In genomic region chr11:111603633-111604130, GRCh38 we compare ENCODE assay signal across 8 cellular contexts. TPM values are rescaled to one million over a fixed set of nuclear protein-coding genes. Genes with fewer than 3 reads are reported as not detected.
DNase-seq lines count a peak whose midpoint lies in the region; ATAC-seq, FAIRE-seq and TF ChIP-seq lines count a peak whose summit lies in the region.

No MANE protein-coding gene starts in this region.

- H3K9ac ChIP-seq in PC-3 (ENCODE audit: low read length), result peak overlapping the region; percentile 93

- H3F3A ChIP-seq in DOHH2 (ENCODE audit: control insufficient read depth, insufficient read depth) (peaks cover 11% of the 10 kb centered on the region), PC-3 (ENCODE audit: low read length, unreplicated experiment) (no peaks in the 10 kb centered on the region)

- 4 to 6% methylated on average over 7 of the region's 7 CpGs for WGBS in pancreas, 2 donors

- H3K9me2 ChIP-seq in DOHH2 (replicated peaks; ENCODE audit: control insufficient read depth, low read length) (no peaks in the 10 kb centered on the region), PC-3 (replicated peaks; ENCODE audit: low read length) (no peaks in the 10 kb centered on the region)

- DNase-seq in PC-3, result peak; percentile 17
- DNase-seq in epithelial cell of proximal tubule (ENCODE audit: low read depth), result no peak
- DNase-seq in pancreas, result no peak
- no peak for DNase-seq in SW480 (ENCODE audit: low spot score)
- no peak for DNase-seq in cortex of kidney (lab: John Stamatoyannopoulos, UW)
- no peak for DNase-seq in epidermal melanocyte (ENCODE audit: insufficient read length, low spot score)

- peak overlapping the region; percentile 18 for H3K27ac ChIP-seq in DOHH2 (ENCODE audit: low read depth, low read length)
- H3K27ac ChIP-seq in PC-3 (ENCODE audit: low read length), result no peak overlapping the region
- H3K27ac ChIP-seq in pancreas, result peak overlapping the region; percentile 94 to 98 (median 96)

- no peaks in the 10 kb centered on the region for H3K9me3 ChIP-seq in DOHH2 (ENCODE audit: control insufficient read depth, insufficient read depth, low read length)
- no peaks in the 10 kb centered on the region for H3K9me3 ChIP-seq in PC-3 (ENCODE audit: low read length)
- H3K9me3 ChIP-seq in pancreas, result no peaks in the 10 kb centered on the region

- peaks cover 29% of the 10 kb centered on the region for H3K4me1 ChIP-seq in DOHH2 (ENCODE audit: control insufficient read depth, low read length)
- peaks cover 20% of the 10 kb centered on the region for H3K4me1 ChIP-seq in PC-3 (ENCODE audit: insufficient read depth, low read length)
- peaks cover 10 to 43% (median 30%) of the 10 kb centered on the region in 3 donors for H3K4me1 ChIP-seq in pancreas

- no peak for ATAC-seq in PC-3
- no peak for ATAC-seq in pancreas
- no peak for ATAC-seq in GM18858 (IDR thresholded peaks at IDR 0.05; ENCODE audit: unreplicated experiment)

- intact Hi-C loops in PC-3 (cut with micrococcal nuclease), result loop anchor here (1.0 kb wide), 3 partner anchors 115 to 163 kb away; partner anchors contain the start of gene PPP2R1B
- intact Hi-C loops in pancreas (cut with DNase I), result loop anchor here in 2 of 3 donors (5.0 kb wide), 2 partner anchors 164 to 174 kb away; partner anchors contain the start of gene PPP2R1B (in 1 of the 2)

- H3K4me2 ChIP-seq in DOHH2 (ENCODE audit: low read length) (peak overlapping the region; percentile 83), PC-3 (ENCODE audit: low read length) (peak overlapping the region; percentile 86)

- H2AFZ ChIP-seq in PC-3 (ENCODE audit: low read length), result no peak overlapping the region

- TSS peak; percentile 47 for BruUV-seq in PC-3 (replicated peaks; lab: Mats Ljungman, UMichigan)

- peak overlapping the region; percentile 92 for H3K4me3 ChIP-seq in DOHH2 (ENCODE audit: low read length)
- H3K4me3 ChIP-seq in PC-3 (ENCODE audit: low read length), result peak overlapping the region; percentile 90
- peak overlapping the region; percentile 83 for H3K4me3 ChIP-seq in epithelial cell of proximal tubule (ENCODE audit: low read depth, low read length)
- peak overlapping the region; percentile 83 to 95 (median 86) for H3K4me3 ChIP-seq in pancreas

- TF ChIP-seq CTCF in DOHH2 (IDR thresholded peaks at IDR 0.05; ENCODE audit: low read depth, low read length, poor library complexity, severe bottlenecking) (no peak), PC-3 (conservative IDR thresholded peaks at IDR 0.05; ENCODE audit: low read depth, low read length) (no peak), epithelial cell of proximal tubule (conservative IDR thresholded peaks at IDR 0.05; ENCODE audit: low read depth, low read length) (no peak), pancreas (IDR thresholded peaks at IDR 0.05) (no peak)

- H3K36me3 ChIP-seq in DOHH2 (ENCODE audit: control insufficient read depth, low read length), result peaks cover 6% of the 10 kb centered on the region
- no peaks in the 10 kb centered on the region for H3K36me3 ChIP-seq in PC-3 (ENCODE audit: low read depth, low read length)
- no peaks in the 10 kb centered on the region for H3K36me3 ChIP-seq in pancreas

- peaks cover 61% of the 10 kb centered on the region for H3K79me2 ChIP-seq in DOHH2 (ENCODE audit: control insufficient read depth, low read length)
- H3K79me2 ChIP-seq in PC-3 (ENCODE audit: low read length), result peaks cover 61% of the 10 kb centered on the region

- peaks cover 18% of the 10 kb centered on the region; the same call in 1 of the 2 replicates for H4K20me1 ChIP-seq in DOHH2 (ENCODE audit: control insufficient read depth, insufficient read depth, low read depth, low read length)
- H4K20me1 ChIP-seq in PC-3 (ENCODE audit: low read length), result peaks cover 31% of the 10 kb centered on the region

- H3K27me3 ChIP-seq in DOHH2 (ENCODE audit: control insufficient read depth, low read length), result no peaks in the 10 kb centered on the region
- no peaks in the 10 kb centered on the region for H3K27me3 ChIP-seq in PC-3 (ENCODE audit: low read length)
- H3K27me3 ChIP-seq in pancreas, result no peaks in the 10 kb centered on the region

- CTCF ChIA-PET in PC-3 (lab: Charles Lee), result interaction anchor here (1.0 kb wide), 1 partner anchor 174 kb away, joined by 4 read pairs; no protein-coding TSS in a partner anchor

- POLR2A ChIA-PET in PC-3 (lab: Charles Lee; ENCODE audit: unreplicated experiment), result interaction anchor here (0.7 kb wide), 1 partner anchor 98 kb away, joined by 4 read pairs; no protein-coding TSS in a partner anchor

- FAIRE-seq in pancreas (lab: Jason Lieb, UNC), result no peak

RNA-seq across cellular contexts. Expression of gene SIK2, which starts 1.4 kb away (rescaled TPM):
- total RNA-seq in PC-3 (2014; rRNA removed) (8.6 and 9.0 TPM in 2 replicates), epithelial cell of proximal tubule (7.1 and 8.1 TPM in 2 replicates), pancreas (10 to 100 TPM; 10.7 to 24.7 (median 18.3) TPM)
- polyA plus RNA-seq in pancreas, result 1 to 10 TPM; 4.7 to 9.7 TPM
